In the genomic region with DNA sequence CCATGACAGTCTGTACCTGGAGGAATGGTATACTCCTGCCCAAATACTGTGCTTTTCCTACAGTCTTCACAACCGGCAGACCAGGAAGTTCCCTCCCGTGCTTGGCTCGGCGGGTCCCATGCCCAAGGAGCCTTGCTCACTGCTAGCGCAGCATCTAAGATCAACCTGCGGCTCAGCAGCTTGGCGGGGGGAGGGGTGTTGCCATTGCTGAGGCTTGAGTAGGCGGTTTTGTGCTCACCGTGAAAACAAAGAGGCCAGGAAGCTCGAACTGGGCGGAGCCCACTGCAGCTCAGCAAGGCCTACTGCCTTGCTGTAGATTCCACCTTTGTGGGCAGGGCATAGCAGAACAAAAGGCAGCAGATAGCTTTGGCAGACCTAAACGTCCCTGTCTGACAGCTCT, we compare ENCODE assay signal across 10 cellular contexts.
DNase-seq lines count a peak whose midpoint lies in the region; ATAC-seq and TF ChIP-seq lines count a peak whose summit lies in the region.
"Had no signal": no experiment of that assay in that cellular context is flagged by ENCODE, and none has a peak within 500 bp of the region (broad histone marks: within the 10 kb centered on the region; RNA-seq: fewer than 3 reads in every experiment).

No MANE protein-coding gene starts in this region.

- H3K27ac Mint-ChIP-seq in neural progenitor cell = no peak overlapping the region
- H3K27ac Mint-ChIP-seq in stimulated activated effector memory CD8-positive, alpha-beta T cell treated with anti-CD3 and anti-CD28 coated beads, Interleukin-12 subunit alpha, Interleukin-12 subunit beta, amount 100 ng/mL, for 72 hours = no peak overlapping the region
- H3K27ac Mint-ChIP-seq: nephron had no signal

- TF ChIP-seq CTCF in neural progenitor cell (IDR thresholded peaks at IDR 0.05) (no peak), foreskin fibroblast (IDR thresholded peaks at IDR 0.05; ENCODE audit: low read depth, low read length) (no peak)

- H3K4me2 ChIP-seq in neural progenitor cell = no peak overlapping the region

- no peaks in the 10 kb centered on the region for H4K20me1 ChIP-seq in neural progenitor cell (ENCODE audit: low read depth)

- no peak overlapping the region for H3K27ac ChIP-seq in neural progenitor cell
- H3K27ac ChIP-seq: colonic mucosa had no signal

- no peak overlapping the region for H3K4me3 ChIP-seq in neural progenitor cell
- H3K4me3 ChIP-seq in foreskin fibroblast (ENCODE audit: low read depth in 1 of 2, low read length in 2 of 2) = no peak overlapping the region
- H3K4me3 ChIP-seq: colonic mucosa had no signal

- no peaks in the 10 kb centered on the region for H3K79me2 ChIP-seq in neural progenitor cell (ENCODE audit: low read depth)

- H3F3A ChIP-seq in neural progenitor cell (ENCODE audit: low read depth) = no peaks in the 10 kb centered on the region

- H3K9me3 ChIP-seq in neural progenitor cell (ENCODE audit: low read depth) = peaks cover 4% of the 10 kb centered on the region
- H3K9me3 ChIP-seq: colonic mucosa had no signal

- no peak overlapping the region for H3K9ac ChIP-seq in neural progenitor cell

- H2AFZ ChIP-seq in neural progenitor cell (replicated peaks) = peak overlapping the region; percentile 17

- H3K36me3 ChIP-seq in neural progenitor cell = no peaks in the 10 kb centered on the region
- H3K36me3 ChIP-seq: colonic mucosa had no signal

- no peak overlapping the region for H3K4me3 Mint-ChIP-seq in neural progenitor cell
- peak overlapping the region; percentile 23 for H3K4me3 Mint-ChIP-seq in stimulated activated effector memory CD8-positive, alpha-beta T cell treated with anti-CD3 and anti-CD28 coated beads, Interleukin-12 subunit alpha, Interleukin-12 subunit beta, amount 100 ng/mL, for 72 hours
- H3K4me3 Mint-ChIP-seq: nephron had no signal

- DNase-seq in activated CD4-positive, alpha-beta T cell treated with anti-CD3 and anti-CD28 coated beads for 1 hour = peak; percentile 24
- peak; percentile 11 to 24 for DNase-seq in activated T-helper 1 cell treated with anti-CD3 and anti-CD28 coated beads, Interleukin-2, amount 50 U/mL, for 16 hours (ENCODE audit: low read depth in 1 of 2, low spot score in 1 of 2)
- DNase-seq in neural progenitor cell (ENCODE audit: low spot score) (peak; percentile 55), foreskin fibroblast (no peak), SW 1271 (lab: John Stamatoyannopoulos, UW) (no peak), cerebellum (ENCODE audit: low spot score) (no peak)
- peak in 1 of 2 donors; percentile 18 for DNase-seq in stimulated activated effector memory CD8-positive, alpha-beta T cell treated with anti-CD3 and anti-CD28 coated beads, Interleukin-12 subunit alpha, Interleukin-12 subunit beta, amount 100 ng/mL, for 72 hours (ENCODE audit: low spot score in 2 of 2)
- DNase-seq: colonic mucosa had no signal

- peaks cover under 1% of the 10 kb centered on the region for H3K27me3 Mint-ChIP-seq in neural progenitor cell (ENCODE audit: insufficient read depth, low read depth)

- no peaks in the 10 kb centered on the region for H3K36me3 Mint-ChIP-seq in neural progenitor cell
- peaks cover 6% of the 10 kb centered on the region for H3K36me3 Mint-ChIP-seq in stimulated activated effector memory CD8-positive, alpha-beta T cell treated with anti-CD3 and anti-CD28 coated beads, Interleukin-12 subunit alpha, Interleukin-12 subunit beta, amount 100 ng/mL, for 72 hours

- H3K27me3 ChIP-seq in neural progenitor cell = no peaks in the 10 kb centered on the region
- H3K27me3 ChIP-seq: colonic mucosa had no signal

- H3K4me1 ChIP-seq in neural progenitor cell = no peaks in the 10 kb centered on the region
- H3K4me1 ChIP-seq: colonic mucosa had no signal

- no peaks in the 10 kb centered on the region for H3K4me1 Mint-ChIP-seq in neural progenitor cell
- H3K4me1 Mint-ChIP-seq in stimulated activated effector memory CD8-positive, alpha-beta T cell treated with anti-CD3 and anti-CD28 coated beads, Interleukin-12 subunit alpha, Interleukin-12 subunit beta, amount 100 ng/mL, for 72 hours = peaks cover 20% of the 10 kb centered on the region
- H3K4me1 Mint-ChIP-seq: nephron had no signal

- H3K9me3 Mint-ChIP-seq in neural progenitor cell = peaks cover 8% of the 10 kb centered on the region
- peaks cover 3% of the 10 kb centered on the region for H3K9me3 Mint-ChIP-seq in stimulated activated effector memory CD8-positive, alpha-beta T cell treated with anti-CD3 and anti-CD28 coated beads, Interleukin-12 subunit alpha, Interleukin-12 subunit beta, amount 100 ng/mL, for 72 hours

- ATAC-seq in stimulated activated effector memory CD8-positive, alpha-beta T cell treated with anti-CD3 and anti-CD28 coated beads, Interleukin-12 subunit alpha, Interleukin-12 subunit beta, amount 100 ng/mL, for 72 hours = peak; percentile 79
- ATAC-seq in esophagus mucosa = no peak

Comparison
In these comparisons a context has a peak if more than half of its experiments do, and no peak if none do; other contexts are left out.
1. DNase-seq: peak in activated CD4-positive, alpha-beta T cell treated with anti-CD3 and anti-CD28 coated beads for 1 hour (single experiment), activated T-helper 1 cell treated with anti-CD3 and anti-CD28 coated beads, Interleukin-2, amount 50 U/mL, for 16 hours (2 of 2) and neural progenitor cell (single experiment); none in foreskin fibroblast (0 of 2), SW 1271 (0 of 2) and cerebellum (single experiment).